17 cellular contexts compared by ENCODE assay signal in genomic region chr1:41517039-41517438, GRCh38. TPM values are rescaled to one million over a fixed set of nuclear protein-coding genes. Genes with fewer than 3 reads are reported as not detected.
DNase-seq lines count a peak whose midpoint lies in the region; ATAC-seq and TF ChIP-seq lines count a peak whose summit lies in the region.
"Had no signal": no experiment of that assay in that cellular context is flagged by ENCODE, and none has a peak within 500 bp of the region (broad histone marks: within the 10 kb centered on the region; RNA-seq: fewer than 3 reads in every experiment).

No MANE protein-coding gene starts in this region.

- H3K27ac ChIP-seq in left ventricle myocardium inferior (replicated peaks) (peak overlapping the region; percentile 37), testis (no peak overlapping the region)

- H3K9me3 ChIP-seq in left ventricle myocardium inferior (replicated peaks) (no peaks in the 10 kb centered on the region), testis (no peaks in the 10 kb centered on the region)
- H3K9me3 ChIP-seq: Peyer's patch had no signal

- ATAC-seq in left cardiac atrium (no peak), WTC11 (no peak), naive B cell (ENCODE audit: low read depth in 2 of 2) (no peak), HG02763 (IDR thresholded peaks at IDR 0.05; ENCODE audit: unreplicated experiment) (no peak)

- TF ChIP-seq CTCF in left ventricle myocardium inferior (IDR thresholded peaks at IDR 0.05; ENCODE audit: borderline replicate concordance): no peak
- no peak for TF ChIP-seq CTCF in WTC11 (IDR thresholded peaks at IDR 0.05)
- no peak for TF ChIP-seq CTCF in testis (IDR thresholded peaks at IDR 0.05)

- DNase-seq in left ventricle myocardium inferior (no peak), left cardiac atrium (no peak), WTC11 (ENCODE audit: low spot score) (no peak), naive B cell (no peak), activated gamma-delta T cell treated with Interleukin-2 at 50 U/mL for 16 hours (no peak), testis (no peak), NCI-H510A (lab: John Stamatoyannopoulos, UW) (no peak)
- DNase-seq: activated CD8-positive, alpha-beta T cell treated with anti-CD3 and anti-CD28 coated beads, Interleukin-2, amount 10 ng/mL, durations not matched to agents 7 days and 5 days; activated naive CD4-positive, alpha-beta T cell treated with anti-CD3 and anti-CD28 coated beads, Interleukin-2, amount 50 U/mL, for 16 hours; dermis blood vessel endothelial cell; KBM-7; Peyer's patch had no signal

- CTCF ChIA-PET in WTC11 (lab: Charles Lee): interaction anchor here (0.5 to 6.3 kb wide), 22 partner anchors 8 to 657 kb away, joined by 3 to 84 read pairs (median 8); partner anchors contain the start of gene EDN2

- POLR2A ChIA-PET in WTC11 (lab: Charles Lee): no interaction called here

- H3K36me3 ChIP-seq in left ventricle myocardium inferior (peaks cover 11% of the 10 kb centered on the region), testis (ENCODE audit: low read depth, missing control alignments) (no peaks in the 10 kb centered on the region)
- H3K36me3 ChIP-seq: Peyer's patch had no signal

- no peaks in the 10 kb centered on the region for H3K27me3 ChIP-seq in left ventricle myocardium inferior (ENCODE audit: low read depth)
- no peaks in the 10 kb centered on the region for H3K27me3 ChIP-seq in testis
- H3K27me3 ChIP-seq: Peyer's patch had no signal

- intact Hi-C loops in left ventricle myocardium inferior (cut with micrococcal nuclease) (no loop called here), left cardiac atrium (cut with DNase I) (no loop called here), testis (cut with DNase I; ENCODE audit: low total_unique reads) (no loop called here)

- H3K27ac Mint-ChIP-seq in WTC11 (no peak overlapping the region), naive B cell (peak overlapping the region in 1 of 6 donors; percentile 86)
- H3K27ac Mint-ChIP-seq: activated CD8-positive, alpha-beta T cell treated with anti-CD3 and anti-CD28 coated beads, Interleukin-2, amount 10 ng/mL, durations not matched to agents 7 days and 5 days; T-helper 2 cell treated with Interferon-gamma antibody and Interleukin-4, amounts not matched to agents 5 μg/mL and 100 μg/mL, for 36 hours had no signal

- TF ChIP-seq POLR2A in testis (IDR thresholded peaks at IDR 0.05): no peak

- H3K4me1 Mint-ChIP-seq in WTC11 (peaks cover 12% of the 10 kb centered on the region), naive B cell (peaks cover 35 to 38% (median 37%) of the 10 kb centered on the region in 3 donors)

- 33% methylated on average over 3 of the region's 3 CpGs; no CpG with 5 or more reads in 1 of the 2 donors for WGBS in testis, 2 donors

- H3K4me3 ChIP-seq in left ventricle myocardium inferior (peak overlapping the region; percentile 66), testis (peak overlapping the region in 1 of 2 donors; percentile 62)

- peak overlapping the region; percentile 63 for H3K4me3 Mint-ChIP-seq in WTC11
- peak overlapping the region; percentile 82 to 92 (median 89) for H3K4me3 Mint-ChIP-seq in naive B cell
- H3K4me3 Mint-ChIP-seq: activated CD8-positive, alpha-beta T cell treated with anti-CD3 and anti-CD28 coated beads, Interleukin-2, amount 10 ng/mL, durations not matched to agents 7 days and 5 days; T-helper 2 cell treated with Interferon-gamma antibody and Interleukin-4, amounts not matched to agents 5 μg/mL and 100 μg/mL, for 36 hours had no signal

- no peaks in the 10 kb centered on the region for H3K36me3 Mint-ChIP-seq in WTC11
- H3K36me3 Mint-ChIP-seq in naive B cell: peaks cover 0 to 9% of the 10 kb centered on the region in 2 donors

- H3K4me1 ChIP-seq in left ventricle myocardium inferior (peaks cover 35% of the 10 kb centered on the region), testis (peaks cover 13% of the 10 kb centered on the region)

- H3K27me3 Mint-ChIP-seq in WTC11 (ENCODE audit: low read depth): peaks cover 15% of the 10 kb centered on the region
- H3K27me3 Mint-ChIP-seq in naive B cell: no peaks in the 10 kb centered on the region

- no peaks in the 10 kb centered on the region for H3K9me3 Mint-ChIP-seq in WTC11
- H3K9me3 Mint-ChIP-seq in naive B cell: no peaks in the 10 kb centered on the region
- H3K9me3 Mint-ChIP-seq: T-helper 2 cell treated with Interferon-gamma antibody and Interleukin-4, amounts not matched to agents 5 μg/mL and 100 μg/mL, for 36 hours had no signal

TF ChIP-seq in WTC11, 78 proteins besides CTCF, POLR2A, EP300 and RAD21:
- TF ChIP-seq, protein P1, sequence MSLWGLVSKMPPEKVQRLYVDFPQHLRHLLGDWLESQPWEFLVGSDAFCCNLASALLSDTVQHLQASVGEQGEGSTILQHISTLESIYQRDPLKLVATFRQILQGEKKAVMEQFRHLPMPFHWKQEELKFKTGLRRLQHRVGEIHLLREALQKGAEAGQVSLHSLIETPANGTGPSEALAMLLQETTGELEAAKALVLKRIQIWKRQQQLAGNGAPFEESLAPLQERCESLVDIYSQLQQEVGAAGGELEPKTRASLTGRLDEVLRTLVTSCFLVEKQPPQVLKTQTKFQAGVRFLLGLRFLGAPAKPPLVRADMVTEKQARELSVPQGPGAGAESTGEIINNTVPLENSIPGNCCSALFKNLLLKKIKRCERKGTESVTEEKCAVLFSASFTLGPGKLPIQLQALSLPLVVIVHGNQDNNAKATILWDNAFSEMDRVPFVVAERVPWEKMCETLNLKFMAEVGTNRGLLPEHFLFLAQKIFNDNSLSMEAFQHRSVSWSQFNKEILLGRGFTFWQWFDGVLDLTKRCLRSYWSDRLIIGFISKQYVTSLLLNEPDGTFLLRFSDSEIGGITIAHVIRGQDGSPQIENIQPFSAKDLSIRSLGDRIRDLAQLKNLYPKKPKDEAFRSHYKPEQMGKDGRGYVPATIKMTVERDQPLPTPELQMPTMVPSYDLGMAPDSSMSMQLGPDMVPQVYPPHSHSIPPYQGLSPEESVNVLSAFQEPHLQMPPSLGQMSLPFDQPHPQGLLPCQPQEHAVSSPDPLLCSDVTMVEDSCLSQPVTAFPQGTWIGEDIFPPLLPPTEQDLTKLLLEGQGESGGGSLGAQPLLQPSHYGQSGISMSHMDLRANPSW (CRISPR knock-in tag; conservative IDR thresholded peaks at IDR 0.05; ENCODE audit: low read depth): no peak
- TF ChIP-seq JUN (CRISPR knock-in tag; IDR thresholded peaks at IDR 0.05) (no peak), RORB (CRISPR knock-in tag; IDR thresholded peaks at IDR 0.05) (no peak), OVOL2 (CRISPR knock-in tag; IDR thresholded peaks at IDR 0.05; ENCODE audit: borderline replicate concordance) (no peak), RELA (CRISPR knock-in tag; IDR thresholded peaks at IDR 0.05; ENCODE audit: borderline replicate concordance) (no peak), ETV6 (CRISPR knock-in tag; IDR thresholded peaks at IDR 0.05) (no peak), FOXJ3 (CRISPR knock-in tag; IDR thresholded peaks at IDR 0.05; ENCODE audit: borderline replicate concordance) (no peak), ELF4 (CRISPR knock-in tag; IDR thresholded peaks at IDR 0.05; ENCODE audit: low read depth) (no peak), GABPB1 (CRISPR knock-in tag; IDR thresholded peaks at IDR 0.05) (no peak), ZNF532 (CRISPR knock-in tag; IDR thresholded peaks at IDR 0.05; ENCODE audit: borderline replicate concordance) (no peak)

RNA-seq across cellular contexts. Expression of gene EDN2, which starts 32.6 kb away (rescaled TPM):
- 0.47 TPM for total RNA-seq in left ventricle myocardium inferior
- 1 to 10 TPM in 1 of 2 donors, under 1 TPM in 1; 0.18 to 1.2 TPM for total RNA-seq in left cardiac atrium
- total RNA-seq in WTC11 (2021): 0.33 to 0.39 TPM in 2 of 3 replicates, not detected in the other
- polyA plus RNA-seq in naive B cell (ENCODE audit: low read depth in 6 of 6): not detected
- not detected for total RNA-seq in testis
- not detected for polyA plus RNA-seq in testis (ENCODE audit: insufficient read depth, low read depth, low replicate concordance)
- total RNA-seq: activated CD8-positive, alpha-beta T cell treated with anti-CD3 and anti-CD28 coated beads, Interleukin-2, amount 10 ng/mL, durations not matched to agents 7 days and 5 days; fibroblast of villous mesenchyme; kidney epithelial cell had no signal
- polyA plus RNA-seq: neural cell had no signal
